34 cellular contexts compared by ENCODE assay signal in genomic region chr3:79572930-79573329, GRCh38.
"Had no signal": no experiment of that assay in that cellular context is flagged by ENCODE, and none has a peak within 500 bp of the region (broad histone marks: within the 10 kb centered on the region; RNA-seq: fewer than 3 reads in every experiment).

No MANE protein-coding gene starts in this region.

- H3K9me3 ChIP-seq: adrenal gland, ascending aorta, body of pancreas, breast epithelium had no signal

- ATAC-seq: activated naive CD4-positive, alpha-beta T cell treated with anti-CD3 and anti-CD28 coated beads, Interleukin-2, amount 50 U/mL, for 72 hours; activated naive CD8-positive, alpha-beta T cell treated with anti-CD3 and anti-CD28 coated beads, Interleukin-2, amount 50 U/mL, for 24 hours; activated T-cell treated with anti-CD3 and anti-CD28 coated beads, Interleukin-2, amount 50 U/mL, for 4 hours; activated T-cell treated with anti-CD3 and anti-CD28 coated beads, Interleukin-2, amount 50 U/mL, for 72 hours; activated T-helper 17 cell treated with anti-CD3 and anti-CD28 coated beads, Interleukin-2, amount 50 U/mL, for 72 hours; body of pancreas had no signal

- H3K27me3 ChIP-seq: adrenal gland, ascending aorta, body of pancreas, brain microvascular endothelial cell, breast epithelium, cardiac muscle cell had no signal

- H3K4me1 ChIP-seq: adrenal gland, ascending aorta, body of pancreas, breast epithelium had no signal

- H3K27ac ChIP-seq: adrenal gland, ascending aorta, body of pancreas, brain microvascular endothelial cell, breast epithelium, cardiac muscle cell had no signal

- H3K36me3 ChIP-seq: adrenal gland, ascending aorta, brain microvascular endothelial cell, breast epithelium, cardiac muscle cell had no signal

- DNase-seq: activated effector memory CD4-positive, alpha-beta T cell treated with anti-CD3 and anti-CD28 coated beads, Interleukin-2, amount 50 U/mL, for 16 hours; activated effector memory CD4-positive, alpha-beta T cell treated with Interleukin-2 at 50 U/mL for 16 hours; activated gamma-delta T cell; activated gamma-delta T cell treated with Interleukin-2 at 50 U/mL for 16 hours; activated naive CD4-positive, alpha-beta T cell; activated naive CD4-positive, alpha-beta T cell treated with anti-CD3 and anti-CD28 coated beads for 36 hours; activated naive CD4-positive, alpha-beta T cell treated with anti-CD3 and anti-CD28 coated beads, Interleukin-2, amount 10 ng/mL, durations not matched to agents 7 days and 5 days; activated naive CD4-positive, alpha-beta T cell treated with anti-CD3 and anti-CD28 coated beads, Interleukin-2, amount 50 U/mL, for 16 hours; activated naive CD4-positive, alpha-beta T cell treated with Interleukin-2 at 50 U/mL for 16 hours; activated naive CD8-positive, alpha-beta T cell treated with anti-CD3 and anti-CD28 coated beads for 36 hours; activated naive CD8-positive, alpha-beta T cell treated with anti-CD3 and anti-CD28 coated beads, Interleukin-2, amount 10 ng/mL, durations not matched to agents 7 days and 5 days; activated naive CD8-positive, alpha-beta T cell treated with anti-CD3 and anti-CD28 coated beads, Interleukin-2, amount 50 U/mL, for 24 hours; activated T-cell treated with anti-CD3 and anti-CD28 coated beads, Interleukin-2, amount 50 U/mL, for 1 hour; activated T-cell treated with anti-CD3 and anti-CD28 coated beads, Interleukin-2, amount 50 U/mL, for 24 hours; activated T-cell treated with anti-CD3 and anti-CD28 coated beads, Interleukin-2, amount 50 U/mL, for 4 hours; activated T-cell treated with anti-CD3 and anti-CD28 coated beads, Interleukin-2, amount 50 U/mL, for 48 hours; activated T-cell treated with anti-CD3 and anti-CD28 coated beads, Interleukin-2, amount 50 U/mL, for 72 hours; adrenal gland; amniotic stem cell; amygdala; anterior cingulate cortex; aorta; body of pancreas; brain microvascular endothelial cell; caudate nucleus; central memory CD4-positive, alpha-beta T cell; cerebellar nuclear complex had no signal

- FAIRE-seq: astrocyte, bronchial epithelial cell had no signal

- H3K4me3 ChIP-seq: adrenal gland, ascending aorta, body of pancreas, breast epithelium, cardiac muscle cell had no signal
